In genomic region chr9:77882294-77882693, GRCh38 we compare ENCODE assay signal across 30 cellular contexts.
"Had no signal": no experiment of that assay in that cellular context is flagged by ENCODE, and none has a peak within 500 bp of the region (broad histone marks: within the 10 kb centered on the region; RNA-seq: fewer than 3 reads in every experiment).

No MANE protein-coding gene starts in this region.

- FAIRE-seq: RCC 7860 had no signal

- H3K36me3 ChIP-seq: ascending aorta, cardiac muscle cell had no signal

- H3K27ac ChIP-seq: ascending aorta, cardiac muscle cell, RWPE1 had no signal

- ATAC-seq: activated CD4-positive, CD25-positive, alpha-beta regulatory T cell treated with anti-CD3 and anti-CD28 coated beads, Interleukin-2, amount 50 U/mL, for 24 hours; activated CD8-positive, alpha-beta T cell treated with anti-CD3 and anti-CD28 coated beads, Interleukin-2, amount 10 ng/mL, durations not matched to agents 7 days and 5 days; WTC11 had no signal

- H2AFZ ChIP-seq: PC-9 had no signal

- H3K9me3 ChIP-seq: ascending aorta had no signal

- DNase-seq: activated CD4-positive, alpha-beta T cell treated with anti-CD3 and anti-CD28 coated beads for 36 hours; activated CD4-positive, alpha-beta T cell treated with anti-CD3 and anti-CD28 coated beads, Interleukin-2, amount 10 ng/mL, durations not matched to agents 7 days and 5 days; activated CD4-positive, alpha-beta T cell treated with anti-CD3 and anti-CD28 coated beads, Interleukin-2, amount 50 U/mL, for 48 hours; activated CD8-positive, alpha-beta T cell treated with anti-CD3 and anti-CD28 coated beads, Interleukin-2, amount 10 ng/mL, durations not matched to agents 7 days and 5 days; activated gamma-delta T cell; activated naive CD4-positive, alpha-beta T cell treated with Interleukin-2 at 50 U/mL for 16 hours; activated naive CD8-positive, alpha-beta T cell treated with anti-CD3 and anti-CD28 coated beads, Interleukin-2, amount 10 ng/mL, durations not matched to agents 7 days and 5 days; activated T-cell treated with anti-CD3 and anti-CD28 coated beads, Interleukin-2, amount 50 U/mL, for 24 hours; amygdala; Karpas-422; NCI-H1105 treated with DMSO at 0.1 percent for 48 hours; NCI-H1436; NCI-H1694; NCI-H1930; NCI-H2081 treated with DMSO at 0.1 percent for 48 hours; NCI-H345; NCI-H524 treated with DMSO at 0.1 percent for 48 hours; NCI-H748 treated with DMSO at 0.1 percent for 48 hours; NK-92 treated with Interleukin-12 subunit alpha and Interleukin-12 subunit beta, amount 100 ng/mL, for 24 hours; PC-9; Right ventricle myocardium superior; SW 1271; T-helper 1 cell; T-helper 2 cell had no signal

- H3K4me3 ChIP-seq: ascending aorta, cardiac muscle cell, PC-9 had no signal

- H3K27me3 ChIP-seq: ascending aorta, cardiac muscle cell had no signal
